Comparison of ENCODE assay signal across 8 cellular contexts in the genomic region with DNA sequence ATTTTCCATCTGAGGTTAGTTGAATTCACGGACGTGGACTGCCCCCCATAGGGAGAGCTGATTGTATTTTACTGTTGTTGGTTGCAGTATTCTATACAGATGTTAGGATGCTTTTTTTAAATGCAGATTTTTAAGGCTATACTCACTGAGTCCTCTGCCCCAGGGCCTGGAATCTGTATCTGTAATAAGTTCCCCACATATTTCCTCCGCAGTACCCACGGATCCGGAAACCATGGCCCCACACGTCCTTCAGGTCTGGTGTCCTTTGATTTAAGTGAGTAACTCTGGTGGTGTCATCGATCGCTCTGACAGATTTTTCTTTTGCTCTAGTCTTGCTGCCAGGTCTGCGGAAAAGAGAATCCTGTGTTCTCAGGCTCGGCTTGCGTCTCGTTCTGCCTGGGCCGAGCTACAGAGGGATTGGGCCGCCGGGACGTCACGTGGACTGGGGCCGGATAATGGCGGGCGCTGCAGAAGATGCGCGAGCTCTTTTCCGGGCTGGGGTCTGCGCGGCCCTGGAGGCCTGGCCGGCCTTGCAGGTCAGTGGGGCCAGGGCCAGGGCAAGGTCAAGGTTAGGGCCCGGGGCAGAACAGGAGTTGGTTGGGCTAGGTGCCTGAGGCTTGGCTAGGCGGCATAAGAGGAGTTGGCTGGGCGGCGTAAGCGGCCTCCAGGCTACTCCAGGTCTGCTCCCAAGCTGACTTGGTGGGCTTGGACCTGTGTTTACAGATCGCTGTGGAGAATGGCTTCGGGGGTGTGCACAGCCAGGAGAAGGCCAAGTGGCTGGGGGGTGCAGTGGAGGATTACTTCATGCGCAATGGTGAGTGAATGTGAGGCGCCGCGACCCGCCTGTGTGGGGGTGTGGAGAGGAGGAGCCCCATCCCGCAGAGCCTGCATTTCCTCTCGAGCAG. TPM values are rescaled to one million over a fixed set of nuclear protein-coding genes. Genes with fewer than 3 reads are reported as not detected.
DNase-seq lines count a peak whose midpoint lies in the region; ATAC-seq and TF ChIP-seq lines count a peak whose summit lies in the region.

A gene with protein sequence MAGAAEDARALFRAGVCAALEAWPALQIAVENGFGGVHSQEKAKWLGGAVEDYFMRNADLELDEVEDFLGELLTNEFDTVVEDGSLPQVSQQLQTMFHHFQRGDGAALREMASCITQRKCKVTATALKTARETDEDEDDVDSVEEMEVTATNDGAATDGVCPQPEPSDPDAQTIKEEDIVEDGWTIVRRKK (plus strand): TSS at position 438 of the 905 bp plus-strand sequence. CDS start 18 bp downstream, at position 456.

- peaks cover 47% of the 10 kb centered on the region for H3K79me2 ChIP-seq in OCI-LY3 (ENCODE audit: low read length)

- H3K9ac ChIP-seq in OCI-LY3 (ENCODE audit: low read length): peak within 1 kb of the TSS; percentile 83

- peak within 1 kb of the TSS; percentile 98 for H2AFZ ChIP-seq in OCI-LY3 (ENCODE audit: low read depth, low read length)

- H3K27me3 ChIP-seq in OCI-LY3 (ENCODE audit: low read depth, low read length): no peaks in the 10 kb centered on the region

- peak; percentile 87 for ATAC-seq in GM21526 (IDR thresholded peaks at IDR 0.05; ENCODE audit: low FRiP score, unreplicated experiment)

- H3K4me2 ChIP-seq in OCI-LY3 (ENCODE audit: low read length): peak within 1 kb of the TSS; percentile 97

- peaks cover 3% of the 10 kb centered on the region for H3K36me3 ChIP-seq in OCI-LY3 (replicated peaks; ENCODE audit: low read depth, low read length)

- no peaks in the 10 kb centered on the region for H3K9me3 ChIP-seq in OCI-LY3 (ENCODE audit: insufficient read depth, low read length)

- H3K4me3 ChIP-seq in OCI-LY3 (ENCODE audit: low read length) (peak within 1 kb of the TSS; percentile 99), epithelial cell of esophagus (ENCODE audit: low read length) (peak within 1 kb of the TSS; percentile 85)

- peak within 1 kb of the TSS; percentile 41; the same call in 1 of the 2 replicates for H3K27ac ChIP-seq in OCI-LY3 (ENCODE audit: low read length)

- H4K20me1 ChIP-seq in OCI-LY3 (ENCODE audit: insufficient read depth, low read length): peaks cover 9% of the 10 kb centered on the region; the same call in 1 of the 2 replicates

- peak; percentile 91 for DNase-seq in DMS 273 treated with DMSO at 0.1 percent for 48 hours (lab: John Stamatoyannopoulos, UW)
- DNase-seq in HuH-7 (ENCODE audit: low spot score): peak; percentile 59
- peak; percentile 53 for DNase-seq in activated T-cell treated with anti-CD3 and anti-CD28 coated beads for 1 hour (ENCODE audit: low read depth)
- peak; percentile 86 for DNase-seq in epithelial cell of esophagus (ENCODE audit: low read depth)
- peak; percentile 86 for DNase-seq in mucosa of gallbladder (ENCODE audit: low spot score)
- peak; percentile 64 for DNase-seq in stimulated activated CD8-positive, alpha-beta memory T cell treated with anti-CD3 and anti-CD28 coated beads, Interleukin-4, amount 100 ng/mL, for 24 hours (ENCODE audit: low read depth)

- TF ChIP-seq CTCF in OCI-LY3 (IDR thresholded peaks at IDR 0.05; ENCODE audit: low read depth, low read length): peak; percentile 19; the same call in 1 of the 2 replicates
- no peak for TF ChIP-seq CTCF in epithelial cell of esophagus (IDR thresholded peaks at IDR 0.05; ENCODE audit: insufficient read depth, low read depth, low read length, missing control alignments)

- peaks cover 17% of the 10 kb centered on the region for H3K4me1 ChIP-seq in OCI-LY3 (ENCODE audit: low read length)

RNA-seq across cellular contexts. Expression of the gene that starts here (rescaled TPM):
- total RNA-seq in mucosa of gallbladder: 34.3 TPM

Comparison
In these comparisons a context has a peak if more than half of its experiments do, and no peak if none do; other contexts are left out.
1. Peak in every context shown above with its lines: DNase-seq, ATAC-seq, H3K4me3 ChIP-seq and H3K27ac ChIP-seq.